Comparison of ENCODE assay signal across 4 cellular contexts in the genomic region with DNA sequence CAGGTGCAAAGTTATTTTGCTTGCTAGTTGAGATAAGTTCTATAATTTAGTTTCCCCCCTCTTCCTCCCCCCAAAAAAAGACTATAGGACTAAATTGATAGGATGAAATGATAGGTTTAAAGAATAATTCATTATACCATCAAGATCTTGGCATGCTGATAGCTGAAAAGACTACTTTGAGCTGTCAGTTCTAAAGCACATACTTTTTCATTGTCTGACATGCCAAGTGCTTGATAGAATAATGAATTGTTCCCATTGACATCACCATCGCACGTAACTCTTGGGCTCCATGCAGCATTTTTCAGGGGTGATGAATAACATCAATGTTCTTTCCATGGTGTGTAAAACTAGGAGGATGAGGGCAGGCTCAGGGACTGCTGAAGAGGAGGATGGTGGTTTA. TPM values are rescaled to one million over a fixed set of nuclear protein-coding genes. Genes with fewer than 3 reads are reported as not detected.
"Had no signal": no experiment of that assay in that cellular context is flagged by ENCODE, and none has a peak within 500 bp of the region (broad histone marks: within the 10 kb centered on the region; RNA-seq: fewer than 3 reads in every experiment).

No MANE protein-coding gene starts in this region.

- ATAC-seq: GM12878 had no signal

- H3K4me3 ChIP-seq: GM12878 had no signal

- DNase-seq: GDM1, GF-D8 had no signal

RNA-seq across cellular contexts. Expression of a gene that starts 32.3 kb away (rescaled TPM):
- total RNA-seq: G401, GM12878 had no signal
- polyA plus RNA-seq: GM12878 had no signal
